2 cellular contexts compared by ENCODE assay signal in the genomic region with DNA sequence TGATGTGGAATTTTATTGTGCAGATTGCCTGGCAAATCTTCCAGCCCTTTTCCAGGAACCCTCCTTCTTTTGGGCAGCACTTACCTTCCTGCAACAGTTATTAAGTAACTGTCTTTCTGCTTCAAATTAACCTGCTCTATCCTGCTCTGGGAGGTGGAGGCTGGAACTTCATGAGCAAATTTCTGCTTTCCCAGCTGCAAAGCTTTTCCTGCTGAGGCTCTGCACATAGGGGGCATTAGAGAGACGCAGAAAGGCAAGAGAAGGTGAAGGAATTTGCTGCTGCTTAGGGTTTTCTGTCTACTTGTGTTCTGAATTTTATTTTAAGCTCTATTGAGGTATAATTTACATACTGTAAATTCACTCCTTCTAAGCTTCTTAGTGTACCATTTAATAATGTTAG.
TF ChIP-seq lines count a peak whose summit lies in the region.

No MANE protein-coding gene starts in this region.

TF ChIP-seq in K562, 482 proteins besides CTCF, POLR2A, EP300 and RAD21 (continued from another document):
- TF ChIP-seq KDM2B (CRISPR knock-in tag; IDR thresholded peaks at IDR 0.05) = no peak
- TF ChIP-seq ZNF212 (CRISPR knock-in tag; IDR thresholded peaks at IDR 0.05) = no peak
- TF ChIP-seq MIER1 (IDR thresholded peaks at IDR 0.05; ENCODE audit: low read depth) = no peak

TF ChIP-seq in HepG2, 621 proteins besides CTCF, POLR2A, EP300 and RAD21:
- TF ChIP-seq, protein P1, sequence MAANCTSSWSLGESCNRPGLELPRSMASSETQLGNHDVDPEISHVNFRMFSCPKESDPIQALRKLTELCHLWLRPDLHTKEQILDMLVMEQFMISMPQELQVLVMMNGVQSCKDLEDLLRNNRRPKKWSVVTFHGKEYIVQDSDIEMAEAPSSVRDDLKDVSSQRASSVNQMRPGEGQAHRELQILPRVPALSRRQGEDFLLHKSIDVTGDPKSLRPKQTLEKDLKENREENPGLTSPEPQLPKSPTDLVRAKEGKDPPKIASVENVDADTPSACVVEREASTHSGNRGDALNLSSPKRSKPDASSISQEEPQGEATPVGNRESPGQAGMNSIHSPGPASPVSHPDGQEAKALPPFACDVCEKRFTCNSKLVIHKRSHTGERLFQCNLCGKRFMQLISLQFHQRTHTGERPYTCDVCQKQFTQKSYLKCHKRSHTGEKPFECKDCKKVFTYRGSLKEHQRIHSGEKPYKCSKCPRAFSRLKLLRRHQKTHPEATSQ (CRISPR knock-in tag; IDR thresholded peaks at IDR 0.05; ENCODE audit: borderline replicate concordance) = no peak
- no peak for TF ChIP-seq ARID2 (CRISPR knock-in tag; IDR thresholded peaks at IDR 0.05; ENCODE audit: borderline replicate concordance)
- TF ChIP-seq ZNF230 (CRISPR knock-in tag; IDR thresholded peaks at IDR 0.05) = peak; percentile 100
- TF ChIP-seq ZNF331 (CRISPR knock-in tag; IDR thresholded peaks at IDR 0.05) = peak; percentile 64; the same call in 1 of the 2 replicates
- no peak for TF ChIP-seq MEF2D (CRISPR knock-in tag; IDR thresholded peaks at IDR 0.05)
- TF ChIP-seq SMC3 (IDR thresholded peaks at IDR 0.05; ENCODE audit: low read length) = peak; percentile 62
- peak; percentile 67 for TF ChIP-seq STAG1 (CRISPR knock-in tag; IDR thresholded peaks at IDR 0.05)
- TF ChIP-seq NFRKB (IDR thresholded peaks at IDR 0.05) = no peak
- TF ChIP-seq, protein P2, sequence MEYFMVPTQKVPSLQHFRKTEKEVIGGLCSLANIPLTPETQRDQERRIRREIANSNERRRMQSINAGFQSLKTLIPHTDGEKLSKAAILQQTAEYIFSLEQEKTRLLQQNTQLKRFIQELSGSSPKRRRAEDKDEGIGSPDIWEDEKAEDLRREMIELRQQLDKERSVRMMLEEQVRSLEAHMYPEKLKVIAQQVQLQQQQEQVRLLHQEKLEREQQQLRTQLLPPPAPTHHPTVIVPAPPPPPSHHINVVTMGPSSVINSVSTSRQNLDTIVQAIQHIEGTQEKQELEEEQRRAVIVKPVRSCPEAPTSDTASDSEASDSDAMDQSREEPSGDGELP (IDR thresholded peaks at IDR 0.05; ENCODE audit: borderline replicate concordance, low read depth) = 0 out of 2 replicates have a peak, but pooled peaks have one; percentile 10
- TF ChIP-seq MXD4 (CRISPR knock-in tag; IDR thresholded peaks at IDR 0.05) = no peak
TF ChIP-seq in HepG2: peak in this region for 5.
